ENCODE assay signal across 15 cellular contexts in genomic region chr2:26578581-26578980, GRCh38.
"Had no signal": no experiment of that assay in that cellular context is flagged by ENCODE, and none has a peak within 500 bp of the region (broad histone marks: within the 10 kb centered on the region; RNA-seq: fewer than 3 reads in every experiment).

No MANE protein-coding gene starts in this region.

- H3K36me3 ChIP-seq: adrenal gland, breast epithelium, MG63, Peyer's patch had no signal

- H3K27me3 ChIP-seq: adrenal gland, MG63, Peyer's patch had no signal

- H3K4me3 ChIP-seq: adrenal gland, breast epithelium, MG63, Peyer's patch had no signal

- DNase-seq: activated CD4-positive, alpha-beta T cell treated with anti-CD3 and anti-CD28 coated beads for 48 hours; activated CD4-positive, alpha-beta T cell treated with anti-CD3 and anti-CD28 coated beads, Interleukin-2, amount 50 U/mL, for 4 hours; activated CD4-positive, CD25-positive, alpha-beta regulatory T cell treated with anti-CD3 and anti-CD28 coated beads, Interleukin-2, amount 50 U/mL, for 72 hours; activated naive CD4-positive, alpha-beta T cell treated with anti-CD3 and anti-CD28 coated beads, Interleukin-2, amount 50 U/mL, for 16 hours; activated naive CD8-positive, alpha-beta T cell treated with anti-CD3 and anti-CD28 coated beads, Interleukin-2, amount 10 ng/mL, durations not matched to agents 7 days and 5 days; adrenal gland; central memory CD4-positive, alpha-beta T cell; MG63; NCI-H1436; NCI-H2081; Peyer's patch; T-helper 17 cell; T-helper 9 cell had no signal

- H3K27ac ChIP-seq: adrenal gland, breast epithelium, Peyer's patch, RWPE1 had no signal

- H3K9me3 ChIP-seq: adrenal gland, breast epithelium, MG63, Peyer's patch had no signal

- H3K4me1 ChIP-seq: adrenal gland, breast epithelium, Peyer's patch had no signal
